Comparison of ENCODE assay signal across 21 cellular contexts in the genomic region with DNA sequence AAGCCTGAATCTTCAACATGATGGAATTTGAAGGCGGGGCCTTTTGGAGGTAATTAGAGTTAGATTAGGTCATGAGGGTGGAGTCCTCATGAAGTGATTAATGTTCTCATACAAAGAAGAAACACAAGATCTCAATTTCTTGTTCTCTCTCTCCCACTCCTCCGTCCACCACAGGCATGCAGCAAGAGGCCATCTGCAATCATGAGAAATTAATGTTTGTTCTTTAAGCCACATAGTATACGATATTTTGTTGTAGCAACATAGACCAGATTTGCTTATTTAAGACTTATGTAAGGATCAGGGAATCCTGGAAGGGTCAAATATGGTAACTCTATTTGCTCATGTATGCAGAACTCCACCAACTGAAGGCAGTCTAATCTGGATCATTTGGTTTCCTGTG.
DNase-seq lines count a peak whose midpoint lies in the region; ATAC-seq and TF ChIP-seq lines count a peak whose summit lies in the region.
"Had no signal": no experiment of that assay in that cellular context is flagged by ENCODE, and none has a peak within 500 bp of the region (broad histone marks: within the 10 kb centered on the region; RNA-seq: fewer than 3 reads in every experiment).

No MANE protein-coding gene starts in this region.

- H3K4me1 ChIP-seq in smooth muscle cell (ENCODE audit: low read depth) = peaks cover 4% of the 10 kb centered on the region
- H3K4me1 ChIP-seq in adrenal gland (replicated peaks in 1 of 2) = no peaks in the 10 kb centered on the region
- H3K4me1 ChIP-seq: esophagus muscularis mucosa, pancreas, stomach had no signal

- no peaks in the 10 kb centered on the region for H3K9me3 ChIP-seq in smooth muscle cell (replicated peaks; ENCODE audit: low read depth)
- H3K9me3 ChIP-seq in adrenal gland (replicated peaks in 1 of 3) = no peaks in the 10 kb centered on the region
- H3K9me3 ChIP-seq: esophagus muscularis mucosa, pancreas, stomach had no signal

- no peak for ATAC-seq in Right ventricle myocardium superior (ENCODE audit: poor library complexity)
- ATAC-seq: activated CD4-positive, alpha-beta T cell treated with anti-CD3 and anti-CD28 coated beads for 36 hours; activated naive CD8-positive, alpha-beta T cell treated with anti-CD3 and anti-CD28 coated beads, Interleukin-2, amount 50 U/mL, for 24 hours; naive thymus-derived CD4-positive, alpha-beta T cell; pancreas had no signal

- H2AFZ ChIP-seq in smooth muscle cell (ENCODE audit: low read depth) = no peak overlapping the region

- no peak overlapping the region for H3K4me2 ChIP-seq in smooth muscle cell

- H4K20me1 ChIP-seq in smooth muscle cell (ENCODE audit: low read depth) = no peaks in the 10 kb centered on the region

- no peaks in the 10 kb centered on the region for H3K27me3 ChIP-seq in smooth muscle cell (ENCODE audit: low read depth)
- no peaks in the 10 kb centered on the region for H3K27me3 ChIP-seq in adrenal gland
- H3K27me3 ChIP-seq: esophagus muscularis mucosa, pancreas, stomach had no signal

- intact Hi-C loops in adrenal gland (cut with DNase I) = no loop called here
- intact Hi-C loops in Right ventricle myocardium superior (cut with DNase I) = no loop called here

- H3K4me3 ChIP-seq in astrocyte of the cerebellum (ENCODE audit: low read depth, low read length) = no peak overlapping the region
- no peak overlapping the region for H3K4me3 ChIP-seq in smooth muscle cell
- no peak overlapping the region for H3K4me3 ChIP-seq in adrenal gland
- H3K4me3 ChIP-seq: esophagus muscularis mucosa, pancreas, stomach had no signal

- H3F3A ChIP-seq in smooth muscle cell (ENCODE audit: low read depth) = no peaks in the 10 kb centered on the region

- no peaks in the 10 kb centered on the region for H3K79me2 ChIP-seq in smooth muscle cell (ENCODE audit: low read depth)

- H3K9ac ChIP-seq in smooth muscle cell (ENCODE audit: low read depth) = peak overlapping the region; percentile 5

- peak; percentile 29 for DNase-seq in DMS53 (lab: John Stamatoyannopoulos, UW)
- DNase-seq in DMS53 treated with DMSO at 0.1 percent for 48 hours (lab: John Stamatoyannopoulos, UW; ENCODE audit: unreplicated experiment) = no peak
- peak; percentile 12 for DNase-seq in astrocyte of the cerebellum (ENCODE audit: low read depth)
- DNase-seq in fibroblast of the conjunctiva (ENCODE audit: low read depth) = peak; percentile 32
- no peak for DNase-seq in smooth muscle cell (lab: John Stamatoyannopoulos, UW; ENCODE audit: unreplicated experiment)
- no peak for DNase-seq in adrenal gland
- no peak for DNase-seq in NCI-H1105 treated with DMSO at 0.1 percent for 48 hours (lab: John Stamatoyannopoulos, UW)
- DNase-seq in Right ventricle myocardium superior = no peak
- DNase-seq: activated CD4-positive, alpha-beta T cell treated with anti-CD3 and anti-CD28 coated beads for 36 hours; activated naive CD8-positive, alpha-beta T cell treated with anti-CD3 and anti-CD28 coated beads, Interleukin-2, amount 50 U/mL, for 24 hours; central memory CD4-positive, alpha-beta T cell; kidney; naive thymus-derived CD4-positive, alpha-beta T cell; NCI-H1048; NCI-H2029 treated with DMSO at 0.1 percent for 48 hours; pancreas; stimulated activated CD4-positive, alpha-beta T cell treated with anti-CD3 and anti-CD28 coated beads, Interleukin-2, amount 100 ng/mL, for 48 hours; stomach; SW 1271 had no signal

- in situ Hi-C loops in astrocyte of the cerebellum (cut with HindIII; ENCODE audit: low sequenced_read_pairs) = no loop called here

- peak overlapping the region; percentile 77 for H3K27ac ChIP-seq in smooth muscle cell (ENCODE audit: low read depth)
- H3K27ac ChIP-seq in adrenal gland = no peak overlapping the region
- H3K27ac ChIP-seq: 22Rv1, esophagus muscularis mucosa, pancreas, stomach had no signal

- TF ChIP-seq CTCF in astrocyte of the cerebellum (IDR thresholded peaks at IDR 0.05; ENCODE audit: low read depth, low read length, missing control alignments) (no peak), smooth muscle cell (IDR thresholded peaks at IDR 0.05; ENCODE audit: borderline replicate concordance, insufficient read depth, poor library complexity, severe bottlenecking) (no peak), adrenal gland (IDR thresholded peaks at IDR 0.05) (no peak)

- TF ChIP-seq POLR2A in adrenal gland (IDR thresholded peaks at IDR 0.05) = no peak

- H3K36me3 ChIP-seq in smooth muscle cell (ENCODE audit: low read depth) (no peaks in the 10 kb centered on the region), adrenal gland (replicated peaks in 1 of 2) (no peaks in the 10 kb centered on the region)
- H3K36me3 ChIP-seq: esophagus muscularis mucosa, pancreas, stomach had no signal

- WGBS in smooth muscle cell (ENCODE audit: low lambda C conversion rate) = 44% methylated on average over 3 of the region's 3 CpGs
- 83 to 91% (median 88%) methylated on average over 3 of the region's 3 CpGs for WGBS in adrenal gland, 4 donors

Comparison
In these comparisons a context has a peak if more than half of its experiments do, and no peak if none do; other contexts are left out.
1. DNase-seq: peak in DMS53 (single experiment), astrocyte of the cerebellum (single experiment) and fibroblast of the conjunctiva (single experiment); none in DMS53 treated with DMSO at 0.1 percent for 48 hours (single experiment), smooth muscle cell (single experiment), adrenal gland (0 of 7), NCI-H1105 treated with DMSO at 0.1 percent for 48 hours (single experiment) and Right ventricle myocardium superior (single experiment).